15 cellular contexts compared by ENCODE assay signal in genomic region chr10:74913321-74913980, GRCh38.
DNase-seq lines count a peak whose midpoint lies in the region; ATAC-seq and TF ChIP-seq lines count a peak whose summit lies in the region.
"Had no signal": no experiment of that assay in that cellular context is flagged by ENCODE, and none has a peak within 500 bp of the region (broad histone marks: within the 10 kb centered on the region; RNA-seq: fewer than 3 reads in every experiment).

No MANE protein-coding gene starts in this region.

- H3K4me1 Mint-ChIP-seq in T-helper 1 cell treated with Interleukin-12 subunit alpha and Interleukin-12 subunit beta and Interleukin-4 antibody, amounts not matched to agents 30 μg/mL and 1 μg/mL, for 36 hours (ENCODE audit: low read depth) = peaks cover 27% of the 10 kb centered on the region
- H3K4me1 Mint-ChIP-seq in GM23338 (peaks cover 5% of the 10 kb centered on the region; the same call in 2 of the 3 replicates), natural killer cell (peaks cover 45 to 52% of the 10 kb centered on the region in 2 donors), progenitor cell of endocrine pancreas (ENCODE audit: low read depth) (peaks cover 8% of the 10 kb centered on the region)
- peaks cover 39% of the 10 kb centered on the region for H3K4me1 Mint-ChIP-seq in activated CD8-positive, alpha-beta T cell treated with anti-CD3 and anti-CD28 coated beads for 36 hours (ENCODE audit: low read depth)

- DNase-seq in T-helper 1 cell = no peak
- no peak for DNase-seq in GM23338 (ENCODE audit: low spot score)
- peak; percentile 8 for DNase-seq in activated CD8-positive, alpha-beta T cell treated with anti-CD3 and anti-CD28 coated beads for 36 hours
- DNase-seq in natural killer cell = no peak
- DNase-seq in progenitor cell of endocrine pancreas (ENCODE audit: low spot score, unreplicated experiment) = no peak
- DNase-seq in uterus = no peak
- DNase-seq in SJCRH30 = no peak
- DNase-seq: activated CD4-positive, CD25-positive, alpha-beta regulatory T cell; heart left ventricle; left ventricle myocardium inferior; NCI-H187 treated with DMSO at 0.1 percent for 48 hours; NCI-H748 treated with DMSO at 0.1 percent for 48 hours had no signal

- H2AFZ ChIP-seq in GM23338 = no peak overlapping the region

- ATAC-seq in GM23338 = peak; percentile 63
- ATAC-seq in activated CD8-positive, alpha-beta T cell treated with anti-CD3 and anti-CD28 coated beads for 36 hours = peak; percentile 70
- peak; percentile 75 to 87 (median 83) for ATAC-seq in natural killer cell
- ATAC-seq: heart left ventricle had no signal

- no peaks in the 10 kb centered on the region for H3K9me2 ChIP-seq in GM23338 (ENCODE audit: insufficient read depth)

- no peaks in the 10 kb centered on the region for H3K36me3 ChIP-seq in GM23338 (ENCODE audit: insufficient read depth)
- H3K36me3 ChIP-seq in uterus = no peaks in the 10 kb centered on the region
- H3K36me3 ChIP-seq in SJCRH30 = no peaks in the 10 kb centered on the region
- H3K36me3 ChIP-seq: heart left ventricle, left ventricle myocardium inferior had no signal

- peaks cover 9% of the 10 kb centered on the region for H3K9me3 Mint-ChIP-seq in T-helper 1 cell treated with Interleukin-12 subunit alpha and Interleukin-12 subunit beta and Interleukin-4 antibody, amounts not matched to agents 30 μg/mL and 1 μg/mL, for 36 hours
- H3K9me3 Mint-ChIP-seq in GM23338 (peaks cover 3% of the 10 kb centered on the region; the same call in 2 of the 3 replicates), natural killer cell (no peaks in the 10 kb centered on the region), progenitor cell of endocrine pancreas (ENCODE audit: low read depth) (no peaks in the 10 kb centered on the region)
- H3K9me3 Mint-ChIP-seq in activated CD8-positive, alpha-beta T cell treated with anti-CD3 and anti-CD28 coated beads for 36 hours = peaks cover 3% of the 10 kb centered on the region

- H3K27ac Mint-ChIP-seq in T-helper 1 cell treated with Interleukin-12 subunit alpha and Interleukin-12 subunit beta and Interleukin-4 antibody, amounts not matched to agents 30 μg/mL and 1 μg/mL, for 36 hours = no peak overlapping the region
- H3K27ac Mint-ChIP-seq in GM23338 = no peak overlapping the region
- peak overlapping the region; percentile 46 for H3K27ac Mint-ChIP-seq in activated CD8-positive, alpha-beta T cell treated with anti-CD3 and anti-CD28 coated beads for 36 hours
- H3K27ac Mint-ChIP-seq in natural killer cell = peak overlapping the region; percentile 7 to 29
- no peak overlapping the region for H3K27ac Mint-ChIP-seq in progenitor cell of endocrine pancreas

- H4K20me1 ChIP-seq in GM23338 (replicated peaks; ENCODE audit: insufficient read depth) = no peaks in the 10 kb centered on the region

- no peaks in the 10 kb centered on the region for H3K9me3 ChIP-seq in uterus
- no peaks in the 10 kb centered on the region; the same call in 1 of the 2 replicates for H3K9me3 ChIP-seq in SJCRH30 (replicated peaks)
- H3K9me3 ChIP-seq: heart left ventricle, left ventricle myocardium inferior had no signal

- TF ChIP-seq POLR2A in uterus (IDR thresholded peaks at IDR 0.05) = no peak

- no peak overlapping the region for H3K4me2 ChIP-seq in GM23338
- H3K4me2 ChIP-seq: KMS-11 had no signal

- intact Hi-C loops in activated CD8-positive, alpha-beta T cell treated with anti-CD3 and anti-CD28 coated beads for 36 hours (cut with micrococcal nuclease) = no loop called here
- intact Hi-C loops in natural killer cell (cut with micrococcal nuclease) (no loop called here), uterus (cut with DNase I; ENCODE audit: low total_unique reads) (no loop called here)

- H3K4me3 Mint-ChIP-seq in T-helper 1 cell treated with Interleukin-12 subunit alpha and Interleukin-12 subunit beta and Interleukin-4 antibody, amounts not matched to agents 30 μg/mL and 1 μg/mL, for 36 hours = peak overlapping the region; percentile 26
- no peak overlapping the region for H3K4me3 Mint-ChIP-seq in GM23338
- H3K4me3 Mint-ChIP-seq in activated CD8-positive, alpha-beta T cell treated with anti-CD3 and anti-CD28 coated beads for 36 hours = peak overlapping the region; percentile 53
- peak overlapping the region; percentile 51 for H3K4me3 Mint-ChIP-seq in natural killer cell
- H3K4me3 Mint-ChIP-seq in progenitor cell of endocrine pancreas (ENCODE audit: low read depth) = no peak overlapping the region

- TF ChIP-seq CTCF in GM23338 (conservative IDR thresholded peaks at IDR 0.05; ENCODE audit: low read depth in 2 of 2) (no peak), natural killer cell (IDR thresholded peaks at IDR 0.05) (no peak), progenitor cell of endocrine pancreas (IDR thresholded peaks at IDR 0.05; ENCODE audit: unreplicated experiment) (no peak), uterus (IDR thresholded peaks at IDR 0.05) (no peak)
- TF ChIP-seq CTCF in activated CD8-positive, alpha-beta T cell treated with anti-CD3 and anti-CD28 coated beads for 36 hours (IDR thresholded peaks at IDR 0.05) = no peak

- H3K36me3 Mint-ChIP-seq in T-helper 1 cell treated with Interleukin-12 subunit alpha and Interleukin-12 subunit beta and Interleukin-4 antibody, amounts not matched to agents 30 μg/mL and 1 μg/mL, for 36 hours (ENCODE audit: low read depth) = peaks cover 7% of the 10 kb centered on the region
- H3K36me3 Mint-ChIP-seq in GM23338 (ENCODE audit: low read depth) (peaks cover 3% of the 10 kb centered on the region; the same call in 1 of the 3 replicates), natural killer cell (no peaks in the 10 kb centered on the region), progenitor cell of endocrine pancreas (ENCODE audit: insufficient read depth) (peaks cover 4% of the 10 kb centered on the region)
- peaks cover 2% of the 10 kb centered on the region for H3K36me3 Mint-ChIP-seq in activated CD8-positive, alpha-beta T cell treated with anti-CD3 and anti-CD28 coated beads for 36 hours (ENCODE audit: low read depth)

- H3K27me3 ChIP-seq in GM23338 (ENCODE audit: insufficient read depth) (no peaks in the 10 kb centered on the region), uterus (no peaks in the 10 kb centered on the region), SJCRH30 (no peaks in the 10 kb centered on the region)
- H3K27me3 ChIP-seq: heart left ventricle had no signal

- CTCF ChIA-PET in activated CD8-positive, alpha-beta T cell treated with anti-CD3 and anti-CD28 coated beads for 36 hours (lab: Charles Lee) = interaction anchor here (0.9 to 5.1 kb wide), 3 partner anchors 8 to 18 kb away, joined by 4 to 24 read pairs (median 7); no protein-coding TSS in a partner anchor

- H3K79me2 ChIP-seq in GM23338 (replicated peaks; ENCODE audit: insufficient read depth) = peaks cover 46% of the 10 kb centered on the region

- H3K27me3 Mint-ChIP-seq in T-helper 1 cell treated with Interleukin-12 subunit alpha and Interleukin-12 subunit beta and Interleukin-4 antibody, amounts not matched to agents 30 μg/mL and 1 μg/mL, for 36 hours (ENCODE audit: low read depth) = no peaks in the 10 kb centered on the region
- H3K27me3 Mint-ChIP-seq in GM23338 (ENCODE audit: insufficient read depth, low read depth, poor library complexity) (peaks cover 2% of the 10 kb centered on the region), natural killer cell (ENCODE audit: low read depth in 2 of 2) (no peaks in the 10 kb centered on the region), progenitor cell of endocrine pancreas (no peaks in the 10 kb centered on the region)
- H3K27me3 Mint-ChIP-seq in activated CD8-positive, alpha-beta T cell treated with anti-CD3 and anti-CD28 coated beads for 36 hours = no peaks in the 10 kb centered on the region

- H3K27ac ChIP-seq in GM23338 (ENCODE audit: low read depth) (no peak overlapping the region), uterus (no peak overlapping the region), SJCRH30 (no peak overlapping the region)
- H3K27ac ChIP-seq: 22Rv1, heart left ventricle, KMS-11, left ventricle myocardium inferior had no signal

- no peaks in the 10 kb centered on the region for H3F3A ChIP-seq in GM23338 (replicated peaks; ENCODE audit: low read depth)

- H3K4me3 ChIP-seq in GM23338 = no peak overlapping the region
- no peak overlapping the region for H3K4me3 ChIP-seq in uterus
- no peak overlapping the region for H3K4me3 ChIP-seq in SJCRH30
- H3K4me3 ChIP-seq: heart left ventricle, left ventricle myocardium inferior had no signal

- POLR2A ChIA-PET in activated CD8-positive, alpha-beta T cell treated with anti-CD3 and anti-CD28 coated beads for 36 hours (lab: Charles Lee) = interaction anchor here (0.8 kb wide), 1 partner anchor 36 kb away, joined by 3 read pairs; no protein-coding TSS in a partner anchor

- H3K4me1 ChIP-seq in GM23338 (ENCODE audit: insufficient read depth) (no peaks in the 10 kb centered on the region), uterus (peaks cover 0 to 3% of the 10 kb centered on the region in 2 donors), SJCRH30 (no peaks in the 10 kb centered on the region)

TF ChIP-seq in GM23338, 12 proteins besides CTCF, POLR2A, EP300 and RAD21:
- no peak for TF ChIP-seq POLR2AphosphoS5 (IDR thresholded peaks at IDR 0.05; ENCODE audit: low read depth)
- no peak for TF ChIP-seq ZNF331 (CRISPR knock-in tag; IDR thresholded peaks at IDR 0.05; ENCODE audit: low read depth)
- TF ChIP-seq NANOG (IDR thresholded peaks at IDR 0.05; ENCODE audit: borderline replicate concordance) = no peak
- no peak for TF ChIP-seq EZH2phosphoT487 (IDR thresholded peaks at IDR 0.05; ENCODE audit: unreplicated experiment)
- no peak for TF ChIP-seq ETS1 (IDR thresholded peaks at IDR 0.05)
- TF ChIP-seq EZH2 (IDR thresholded peaks at IDR 0.05; ENCODE audit: low read depth, unreplicated experiment) = no peak
- TF ChIP-seq JUNB (IDR thresholded peaks at IDR 0.05; ENCODE audit: unreplicated experiment) = no peak
- TF ChIP-seq CREB1 (CRISPR knock-in tag; IDR thresholded peaks at IDR 0.05; ENCODE audit: low read depth) = no peak
TF ChIP-seq in GM23338: peak in this region for 0.

Comparison
In these comparisons a context has a peak if more than half of its experiments do, and no peak if none do; other contexts are left out.
1. H3K27ac Mint-ChIP-seq: peak in activated CD8-positive, alpha-beta T cell treated with anti-CD3 and anti-CD28 coated beads for 36 hours (single experiment) and natural killer cell (2 of 2); none in T-helper 1 cell treated with Interleukin-12 subunit alpha and Interleukin-12 subunit beta and Interleukin-4 antibody, amounts not matched to agents 30 μg/mL and 1 μg/mL, for 36 hours (single experiment), GM23338 (single experiment) and progenitor cell of endocrine pancreas (single experiment).
2. H3K4me3 Mint-ChIP-seq: peak in T-helper 1 cell treated with Interleukin-12 subunit alpha and Interleukin-12 subunit beta and Interleukin-4 antibody, amounts not matched to agents 30 μg/mL and 1 μg/mL, for 36 hours (single experiment), activated CD8-positive, alpha-beta T cell treated with anti-CD3 and anti-CD28 coated beads for 36 hours (single experiment) and natural killer cell (single experiment); none in GM23338 (single experiment) and progenitor cell of endocrine pancreas (single experiment).
3. Peak in every context shown above with its lines, with median percentiles within 50 percentile points of each other: ATAC-seq.